Comparison of ENCODE assay signal across 18 cellular contexts in the genomic region with DNA sequence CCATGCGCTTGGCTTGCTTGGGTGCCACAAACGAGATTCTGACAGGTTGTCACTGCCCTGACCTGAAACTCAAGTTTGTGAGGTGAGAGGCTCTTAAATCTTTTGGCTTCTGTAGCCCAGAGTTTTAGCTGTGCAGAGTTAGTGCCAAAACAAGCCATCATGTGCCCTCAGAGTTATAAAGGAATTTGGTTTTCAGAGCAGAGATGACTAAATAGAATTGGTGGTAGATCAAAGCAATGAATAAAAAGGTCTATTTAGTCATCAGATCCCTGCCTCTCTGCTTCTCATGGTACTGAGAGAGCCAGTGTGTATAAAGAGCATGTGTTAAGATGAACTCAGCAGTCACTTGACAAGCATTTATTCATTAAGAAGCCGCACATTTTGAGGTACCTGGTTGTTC.
DNase-seq lines count a peak whose midpoint lies in the region; ATAC-seq and TF ChIP-seq lines count a peak whose summit lies in the region.
"Had no signal": no experiment of that assay in that cellular context is flagged by ENCODE, and none has a peak within 500 bp of the region (broad histone marks: within the 10 kb centered on the region; RNA-seq: fewer than 3 reads in every experiment).

No MANE protein-coding gene starts in this region.

- no peak for TF ChIP-seq POLR2A in sigmoid colon (IDR thresholded peaks at IDR 0.05)

- H3K27me3 Mint-ChIP-seq in brain = peaks cover 3% of the 10 kb centered on the region
- H3K27me3 Mint-ChIP-seq: activated naive CD4-positive, alpha-beta T cell treated with anti-CD3 and anti-CD28 coated beads, Interleukin-2, amount 10 ng/mL, durations not matched to agents 7 days and 5 days; B cell had no signal

- peaks cover 0 to 4% (median 0%) of the 10 kb centered on the region in 5 experiments for H3K9me3 Mint-ChIP-seq in brain
- H3K9me3 Mint-ChIP-seq: activated naive CD4-positive, alpha-beta T cell treated with anti-CD3 and anti-CD28 coated beads, Interleukin-2, amount 10 ng/mL, durations not matched to agents 7 days and 5 days had no signal

- H3K27me3 ChIP-seq in kidney epithelial cell (ENCODE audit: control insufficient read depth, insufficient read depth, low read length) (no peaks in the 10 kb centered on the region), sigmoid colon (no peaks in the 10 kb centered on the region)
- H3K27me3 ChIP-seq: colonic mucosa, upper lobe of left lung had no signal

- intact Hi-C loops in sigmoid colon (cut with DNase I) = loop anchor here (5.0 to 10.0 kb wide), 4 partner anchors 239 to 1379 kb away; no protein-coding TSS in a partner anchor

- peak overlapping the region in 1 of 4 donors; percentile 37 for H3K27ac ChIP-seq in sigmoid colon
- H3K27ac ChIP-seq: colonic mucosa, upper lobe of left lung had no signal

- no peaks in the 10 kb centered on the region for H3K36me3 Mint-ChIP-seq in brain
- H3K36me3 Mint-ChIP-seq: activated naive CD4-positive, alpha-beta T cell treated with anti-CD3 and anti-CD28 coated beads, Interleukin-2, amount 10 ng/mL, durations not matched to agents 7 days and 5 days had no signal

- no peak for TF ChIP-seq EP300 in sigmoid colon (IDR thresholded peaks at IDR 0.05)

- H3K36me3 ChIP-seq in kidney epithelial cell (ENCODE audit: control insufficient read depth, insufficient read depth, low read length) (no peaks in the 10 kb centered on the region), sigmoid colon (no peaks in the 10 kb centered on the region)
- H3K36me3 ChIP-seq: colonic mucosa, prostate gland, upper lobe of left lung had no signal

- no peaks in the 10 kb centered on the region for H3K9me3 ChIP-seq in sigmoid colon
- H3K9me3 ChIP-seq: colonic mucosa, prostate gland, upper lobe of left lung had no signal

- peaks cover 0 to 20% (median 0%) of the 10 kb centered on the region in 4 donors for H3K4me1 ChIP-seq in sigmoid colon
- H3K4me1 ChIP-seq: colonic mucosa, prostate gland, upper lobe of left lung had no signal

- DNase-seq in AG08395 (ENCODE audit: low spot score) (peak; percentile 60), HT1080 (ENCODE audit: low read depth) (peak; percentile 49), kidney epithelial cell (ENCODE audit: low read depth) (peak; percentile 14), activated T-cell treated with anti-CD3 and anti-CD28 coated beads for 4 hours (no peak), sigmoid colon (no peak)
- DNase-seq: activated CD8-positive, alpha-beta memory T cell treated with anti-CD3 and anti-CD28 coated beads for 24 hours; activated naive CD4-positive, alpha-beta T cell treated with anti-CD3 and anti-CD28 coated beads, Interleukin-2, amount 10 ng/mL, durations not matched to agents 7 days and 5 days; colonic mucosa; DND-41; NCI-H187 treated with DMSO at 0.1 percent for 48 hours; NCI-H526 treated with DMSO at 0.1 percent for 48 hours; stimulated activated CD4-positive, alpha-beta T cell treated with anti-CD3 and anti-CD28 coated beads, Interleukin-2, amount 100 ng/mL, for 24 hours; upper lobe of left lung had no signal

- H3K4me3 Mint-ChIP-seq in brain = peak overlapping the region in 1 of 5 experiments; percentile 22
- H3K4me3 Mint-ChIP-seq: activated naive CD4-positive, alpha-beta T cell treated with anti-CD3 and anti-CD28 coated beads, Interleukin-2, amount 10 ng/mL, durations not matched to agents 7 days and 5 days; B cell had no signal

- no peak for ATAC-seq in HG03457 (IDR thresholded peaks at IDR 0.05; ENCODE audit: unreplicated experiment)
- ATAC-seq in HG02798 (IDR thresholded peaks at IDR 0.05; ENCODE audit: poor library complexity, unreplicated experiment) = no peak

- H3K4me1 Mint-ChIP-seq in brain = peaks cover 52% of the 10 kb centered on the region
- H3K4me1 Mint-ChIP-seq: activated naive CD4-positive, alpha-beta T cell treated with anti-CD3 and anti-CD28 coated beads, Interleukin-2, amount 10 ng/mL, durations not matched to agents 7 days and 5 days; B cell had no signal

- H3K27ac Mint-ChIP-seq in brain = peak overlapping the region in 4 of 5 experiments; percentile 52 to 80 (median 68)
- H3K27ac Mint-ChIP-seq: activated naive CD4-positive, alpha-beta T cell treated with anti-CD3 and anti-CD28 coated beads, Interleukin-2, amount 10 ng/mL, durations not matched to agents 7 days and 5 days; B cell had no signal

- TF ChIP-seq CTCF in brain (conservative IDR thresholded peaks at IDR 0.05) = no peak
- TF ChIP-seq CTCF in kidney epithelial cell (IDR thresholded peaks at IDR 0.05; ENCODE audit: insufficient read depth, low read length, poor library complexity, severe bottlenecking) = no peak
- TF ChIP-seq CTCF in sigmoid colon (IDR thresholded peaks at IDR 0.05) = no peak

- H3K4me3 ChIP-seq in kidney epithelial cell (ENCODE audit: low read depth, low read length) (no peak overlapping the region), sigmoid colon (no peak overlapping the region)
- H3K4me3 ChIP-seq: colonic mucosa, prostate gland, upper lobe of left lung had no signal

- 80 to 83% methylated on average over 3 of the region's 3 CpGs for WGBS in sigmoid colon, 2 donors

Comparison
In these comparisons a context has a peak if more than half of its experiments do, and no peak if none do; other contexts are left out.
1. DNase-seq: peak in AG08395 (single experiment), HT1080 (single experiment) and kidney epithelial cell (single experiment); none in activated T-cell treated with anti-CD3 and anti-CD28 coated beads for 4 hours (single experiment) and sigmoid colon (single experiment).